23 cellular contexts compared by ENCODE assay signal in the genomic region with DNA sequence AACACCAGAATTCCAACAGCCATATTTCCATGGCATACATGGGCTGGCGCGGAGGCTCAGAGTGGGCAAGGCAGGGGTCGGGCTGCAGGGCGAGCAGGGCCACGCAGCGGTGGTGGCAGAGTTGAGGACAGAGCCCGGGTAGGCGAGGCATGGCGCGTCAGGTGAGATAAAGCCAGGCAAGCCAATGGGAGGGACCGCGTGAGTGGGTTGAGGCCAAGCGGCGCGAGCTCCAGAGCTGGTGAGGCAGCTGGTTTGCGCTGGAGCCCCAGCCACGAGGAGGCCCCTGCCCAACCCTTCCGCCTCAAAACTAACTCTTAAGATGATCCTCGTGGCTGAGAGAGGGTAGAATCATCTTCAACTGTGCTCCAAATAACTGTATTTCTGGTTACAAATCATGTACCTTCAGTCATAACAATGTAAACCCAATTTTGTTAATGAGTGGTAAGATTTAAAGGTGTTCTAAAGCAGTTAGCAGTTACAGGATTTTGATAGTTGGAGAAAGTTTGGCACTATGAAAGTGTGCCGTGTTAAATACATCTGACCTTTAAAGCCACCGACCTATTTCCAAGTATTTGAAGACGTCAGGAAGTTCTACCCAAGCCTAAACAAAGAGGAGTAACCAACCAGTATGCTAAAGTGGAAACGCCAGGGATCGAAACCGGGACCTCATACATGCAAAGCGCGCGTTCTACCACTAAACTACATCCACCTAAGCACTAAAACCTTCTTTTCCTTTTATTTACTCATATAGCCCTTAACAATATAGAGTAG.
DNase-seq lines count a peak whose midpoint lies in the region; ATAC-seq and TF ChIP-seq lines count a peak whose summit lies in the region.
"Had no signal": no experiment of that assay in that cellular context is flagged by ENCODE, and none has a peak within 500 bp of the region (broad histone marks: within the 10 kb centered on the region; RNA-seq: fewer than 3 reads in every experiment).

No MANE protein-coding gene starts in this region.

- CTCF ChIA-PET in CD4-positive, alpha-beta memory T cell (lab: Charles Lee; ENCODE audit: partially characterized antibody) = no interaction called here

- H3K4me3 Mint-ChIP-seq in nephron progenitor cell = peak overlapping the region; percentile 87
- no peak overlapping the region for H3K4me3 Mint-ChIP-seq in CD4-positive, alpha-beta memory T cell
- H3K4me3 Mint-ChIP-seq: CD4-positive, CD25-positive, alpha-beta regulatory T cell had no signal

- H3K27me3 ChIP-seq in foreskin keratinocyte = peaks cover 59% of the 10 kb centered on the region
- peaks cover 28% of the 10 kb centered on the region for H3K27me3 ChIP-seq in CD4-positive, alpha-beta memory T cell (ENCODE audit: insufficient read depth, low read length)
- H3K27me3 ChIP-seq: right atrium auricular region had no signal

- H3K4me3 ChIP-seq in CD4-positive, alpha-beta memory T cell (ENCODE audit: low read length in 2 of 2) = no peak overlapping the region
- H3K4me3 ChIP-seq: adrenal gland had no signal

- no peak overlapping the region for H3K27ac ChIP-seq in foreskin keratinocyte
- H3K27ac ChIP-seq in CD4-positive, alpha-beta memory T cell (ENCODE audit: low read depth, low read length) = no peak overlapping the region
- H3K27ac ChIP-seq: adrenal gland, cardiac muscle cell, SK-N-MC, tibial nerve had no signal

- H3K36me3 ChIP-seq in CD4-positive, alpha-beta memory T cell (ENCODE audit: insufficient read depth, low read length) = no peaks in the 10 kb centered on the region
- H3K36me3 ChIP-seq: adrenal gland, cardiac muscle cell, right atrium auricular region, tibial nerve had no signal

- TF ChIP-seq CTCF in foreskin keratinocyte (conservative IDR thresholded peaks at IDR 0.05) = no peak
- TF ChIP-seq CTCF in nephron progenitor cell (IDR thresholded peaks at IDR 0.05) = no peak

- peaks cover 49% of the 10 kb centered on the region for H3K27me3 Mint-ChIP-seq in nephron progenitor cell (ENCODE audit: low read depth, poor library complexity)
- H3K27me3 Mint-ChIP-seq in CD4-positive, alpha-beta memory T cell = peaks cover 52 to 62% of the 10 kb centered on the region in 2 donors

- intact Hi-C loops in CD4-positive, alpha-beta memory T cell (cut with micrococcal nuclease) = no loop called here

- POLR2A ChIA-PET in CD4-positive, alpha-beta memory T cell (lab: Charles Lee; ENCODE audit: partially characterized antibody) = no interaction called here

- DNase-seq in DMS 273 (lab: John Stamatoyannopoulos, UW; ENCODE audit: unreplicated experiment) = peak; percentile 53
- peak; percentile 76 for DNase-seq in NCI-H2227 treated with DMSO at 0.1 percent for 48 hours (lab: John Stamatoyannopoulos, UW)
- DNase-seq in foreskin keratinocyte = peak in 1 of 2 donors; percentile 69
- DNase-seq in nephron progenitor cell = no peak
- DNase-seq in activated CD4-positive, alpha-beta T cell treated with anti-CD3 and anti-CD28 coated beads, Interleukin-2, amount 50 U/mL, for 4 hours = no peak
- no peak for DNase-seq in T1000 (lab: John Stamatoyannopoulos, UW)
- DNase-seq in CD4-positive, alpha-beta memory T cell = no peak
- DNase-seq: ACHN; activated CD4-positive, alpha-beta T cell treated with anti-CD3 and anti-CD28 coated beads for 4 hours; activated effector memory CD4-positive, alpha-beta T cell treated with anti-CD3 and anti-CD28 coated beads, Interleukin-2, amount 50 U/mL, for 16 hours; adrenal gland; CD4-positive, CD25-positive, alpha-beta regulatory T cell; dorsolateral prefrontal cortex; Kasumi-1; kidney glomerular epithelial cell; stimulated activated naive CD4-positive, alpha-beta T cell had no signal

- H3K27ac Mint-ChIP-seq in nephron progenitor cell = no peak overlapping the region
- peak overlapping the region in 1 of 7 donors; percentile 62 for H3K27ac Mint-ChIP-seq in CD4-positive, alpha-beta memory T cell
- H3K27ac Mint-ChIP-seq: CD4-positive, CD25-positive, alpha-beta regulatory T cell; T-helper 2 cell treated with Interferon-gamma antibody and Interleukin-4, amounts not matched to agents 5 μg/mL and 100 μg/mL, for 36 hours had no signal

- no peaks in the 10 kb centered on the region for H3K9me3 ChIP-seq in CD4-positive, alpha-beta memory T cell (ENCODE audit: control insufficient read depth in 1 of 2, low read length in 2 of 2)
- H3K9me3 ChIP-seq: adrenal gland, right atrium auricular region, tibial nerve had no signal

- peaks cover 8% of the 10 kb centered on the region for H3K36me3 Mint-ChIP-seq in nephron progenitor cell (ENCODE audit: low read depth)
- H3K36me3 Mint-ChIP-seq in CD4-positive, alpha-beta memory T cell = peaks cover 0 to 3% of the 10 kb centered on the region in 2 donors
- H3K36me3 Mint-ChIP-seq: CD4-positive, CD25-positive, alpha-beta regulatory T cell had no signal

- H3K4me1 Mint-ChIP-seq in nephron progenitor cell = peaks cover 32% of the 10 kb centered on the region
- peaks cover 4 to 16% (median 8%) of the 10 kb centered on the region in 4 donors for H3K4me1 Mint-ChIP-seq in CD4-positive, alpha-beta memory T cell

- peaks cover 9% of the 10 kb centered on the region for H3K9me3 Mint-ChIP-seq in nephron progenitor cell
- H3K9me3 Mint-ChIP-seq in CD4-positive, alpha-beta memory T cell = peaks cover 0 to 8% (median 3%) of the 10 kb centered on the region in 8 donors

- no peaks in the 10 kb centered on the region for H3K4me1 ChIP-seq in foreskin keratinocyte
- H3K4me1 ChIP-seq in CD4-positive, alpha-beta memory T cell (ENCODE audit: insufficient read depth, low read length) = no peaks in the 10 kb centered on the region
- H3K4me1 ChIP-seq: adrenal gland had no signal

- ATAC-seq in foreskin keratinocyte (peak; percentile 65), GM21576 (IDR thresholded peaks at IDR 0.05; ENCODE audit: unreplicated experiment) (no peak)
- ATAC-seq: esophagus mucosa had no signal

Comparison
In these comparisons a context has a peak if more than half of its experiments do, and no peak if none do; other contexts are left out.
1. DNase-seq: peak in DMS 273 (single experiment) and NCI-H2227 treated with DMSO at 0.1 percent for 48 hours (single experiment); none in nephron progenitor cell (single experiment), activated CD4-positive, alpha-beta T cell treated with anti-CD3 and anti-CD28 coated beads, Interleukin-2, amount 50 U/mL, for 4 hours (0 of 2), T1000 (single experiment) and CD4-positive, alpha-beta memory T cell (0 of 5).